In the genomic region with DNA sequence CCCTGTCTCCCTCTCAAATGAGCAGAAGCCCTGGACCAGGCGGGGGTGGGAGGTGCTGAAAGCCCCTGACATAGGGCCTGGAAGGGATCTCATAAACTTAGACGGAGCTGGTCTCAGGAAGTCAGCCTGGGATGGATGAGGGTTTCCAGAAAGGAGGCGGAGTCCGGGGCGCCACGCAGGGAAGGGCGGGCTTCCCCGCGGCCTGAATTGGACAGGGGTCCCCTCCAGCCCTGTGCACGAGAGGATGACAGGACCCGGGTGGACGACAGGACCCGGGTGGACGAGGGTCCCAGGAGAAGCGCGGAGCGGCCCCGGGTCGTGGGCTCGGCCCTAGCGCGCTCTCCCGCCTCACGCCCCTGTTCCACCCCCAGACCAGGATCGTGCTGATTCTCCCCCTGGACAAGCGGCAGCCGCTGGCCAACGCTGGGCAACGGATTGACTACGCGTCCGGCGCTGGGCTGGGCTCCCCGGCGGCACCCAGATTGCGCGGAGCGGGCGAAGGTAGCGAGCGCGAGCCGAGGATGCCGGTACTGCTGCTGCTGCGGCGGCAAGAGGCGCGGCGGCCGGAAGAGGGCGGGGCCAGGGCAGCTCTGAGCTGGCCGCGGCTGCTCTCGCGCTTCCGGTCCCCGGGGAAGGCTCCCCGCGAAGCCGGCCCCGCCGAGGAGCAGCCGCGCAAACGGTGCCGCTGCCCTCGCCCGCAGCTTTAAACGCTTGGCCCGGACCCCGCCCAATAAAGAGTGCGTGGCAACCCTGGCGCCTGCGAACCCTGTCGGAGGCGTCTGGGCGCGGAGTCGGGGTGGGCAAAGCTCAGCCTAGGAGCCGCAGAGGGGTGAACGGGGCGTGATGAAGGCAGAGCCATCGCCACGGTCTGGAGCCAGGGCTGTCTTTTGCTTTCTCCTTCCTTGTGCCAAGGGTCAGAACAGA, we compare ENCODE assay signal across 1 cellular context.
TF ChIP-seq lines count a peak whose summit lies in the region.

No MANE protein-coding gene starts in this region.

TF ChIP-seq in Ishikawa, 13 proteins besides CTCF, POLR2A, EP300 and RAD21:
- peak; percentile 12; the same call in 1 of the 2 replicates for TF ChIP-seq TCF12 (IDR thresholded peaks at IDR 0.05; ENCODE audit: low read depth)
- no peak for TF ChIP-seq CEBPB (IDR thresholded peaks at IDR 0.05)
- no peak; the same call in 1 of the 2 replicates for TF ChIP-seq ZBTB7A (IDR thresholded peaks at IDR 0.05; ENCODE audit: low read depth)
- peak; percentile 12 for TF ChIP-seq TEAD4 (IDR thresholded peaks at IDR 0.05)
- TF ChIP-seq, protein P1, sequence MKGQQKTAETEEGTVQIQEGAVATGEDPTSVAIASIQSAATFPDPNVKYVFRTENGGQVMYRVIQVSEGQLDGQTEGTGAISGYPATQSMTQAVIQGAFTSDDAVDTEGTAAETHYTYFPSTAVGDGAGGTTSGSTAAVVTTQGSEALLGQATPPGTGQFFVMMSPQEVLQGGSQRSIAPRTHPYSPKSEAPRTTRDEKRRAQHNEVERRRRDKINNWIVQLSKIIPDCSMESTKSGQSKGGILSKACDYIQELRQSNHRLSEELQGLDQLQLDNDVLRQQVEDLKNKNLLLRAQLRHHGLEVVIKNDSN (IDR thresholded peaks at IDR 0.05), result no peak
- no peak for TF ChIP-seq CREB1 (IDR thresholded peaks at IDR 0.05; ENCODE audit: low read depth)
- 0 out of 2 replicates have a peak, but pooled peaks have one; percentile 22 for TF ChIP-seq YY1 (IDR thresholded peaks at IDR 0.05; ENCODE audit: low read depth)
- TF ChIP-seq FOXM1 (IDR thresholded peaks at IDR 0.05; ENCODE audit: borderline replicate concordance, low read depth), result no peak
- TF ChIP-seq TAF1 (IDR thresholded peaks at IDR 0.05; ENCODE audit: low read depth), result peak; percentile 70
- TF ChIP-seq, protein P2, sequence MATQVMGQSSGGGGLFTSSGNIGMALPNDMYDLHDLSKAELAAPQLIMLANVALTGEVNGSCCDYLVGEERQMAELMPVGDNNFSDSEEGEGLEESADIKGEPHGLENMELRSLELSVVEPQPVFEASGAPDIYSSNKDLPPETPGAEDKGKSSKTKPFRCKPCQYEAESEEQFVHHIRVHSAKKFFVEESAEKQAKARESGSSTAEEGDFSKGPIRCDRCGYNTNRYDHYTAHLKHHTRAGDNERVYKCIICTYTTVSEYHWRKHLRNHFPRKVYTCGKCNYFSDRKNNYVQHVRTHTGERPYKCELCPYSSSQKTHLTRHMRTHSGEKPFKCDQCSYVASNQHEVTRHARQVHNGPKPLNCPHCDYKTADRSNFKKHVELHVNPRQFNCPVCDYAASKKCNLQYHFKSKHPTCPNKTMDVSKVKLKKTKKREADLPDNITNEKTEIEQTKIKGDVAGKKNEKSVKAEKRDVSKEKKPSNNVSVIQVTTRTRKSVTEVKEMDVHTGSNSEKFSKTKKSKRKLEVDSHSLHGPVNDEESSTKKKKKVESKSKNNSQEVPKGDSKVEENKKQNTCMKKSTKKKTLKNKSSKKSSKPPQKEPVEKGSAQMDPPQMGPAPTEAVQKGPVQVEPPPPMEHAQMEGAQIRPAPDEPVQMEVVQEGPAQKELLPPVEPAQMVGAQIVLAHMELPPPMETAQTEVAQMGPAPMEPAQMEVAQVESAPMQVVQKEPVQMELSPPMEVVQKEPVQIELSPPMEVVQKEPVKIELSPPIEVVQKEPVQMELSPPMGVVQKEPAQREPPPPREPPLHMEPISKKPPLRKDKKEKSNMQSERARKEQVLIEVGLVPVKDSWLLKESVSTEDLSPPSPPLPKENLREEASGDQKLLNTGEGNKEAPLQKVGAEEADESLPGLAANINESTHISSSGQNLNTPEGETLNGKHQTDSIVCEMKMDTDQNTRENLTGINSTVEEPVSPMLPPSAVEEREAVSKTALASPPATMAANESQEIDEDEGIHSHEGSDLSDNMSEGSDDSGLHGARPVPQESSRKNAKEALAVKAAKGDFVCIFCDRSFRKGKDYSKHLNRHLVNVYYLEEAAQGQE (IDR thresholded peaks at IDR 0.05; ENCODE audit: low read depth), result no peak
- TF ChIP-seq EGR1 (IDR thresholded peaks at IDR 0.05), result 0 out of 2 replicates have a peak, but pooled peaks have one; percentile 3
- TF ChIP-seq, protein P3, sequence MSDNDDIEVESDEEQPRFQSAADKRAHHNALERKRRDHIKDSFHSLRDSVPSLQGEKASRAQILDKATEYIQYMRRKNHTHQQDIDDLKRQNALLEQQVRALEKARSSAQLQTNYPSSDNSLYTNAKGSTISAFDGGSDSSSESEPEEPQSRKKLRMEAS (IDR thresholded peaks at IDR 0.05), result peak; percentile 57
- TF ChIP-seq NFIC (IDR thresholded peaks at IDR 0.05), result peak; percentile 22; the same call in 1 of the 2 replicates
